Comparison of ENCODE assay signal across 1 cellular context in genomic region chr15:84653910-84654688, GRCh38.
TF ChIP-seq lines count a peak whose summit lies in the region.

WDR73 (minus strand) TSS chr15:84654283; CDS start chr15:84654274, 9 bp downstream.

TF ChIP-seq in HepG2, 621 proteins besides CTCF, POLR2A, EP300 and RAD21 (continued from another document and continues in another):
- TF ChIP-seq FOSL1 (CRISPR knock-in tag; IDR thresholded peaks at IDR 0.05; ENCODE audit: borderline replicate concordance) (no peak), ZBTB49 (CRISPR knock-in tag; IDR thresholded peaks at IDR 0.05; ENCODE audit: borderline replicate concordance) (no peak), PRMT3 (CRISPR knock-in tag; IDR thresholded peaks at IDR 0.05; ENCODE audit: borderline replicate concordance, low read depth) (no peak), TIGD3 (CRISPR knock-in tag; IDR thresholded peaks at IDR 0.05; ENCODE audit: borderline replicate concordance) (peak; percentile 71; the same call in 1 of the 2 replicates), SMC3 (IDR thresholded peaks at IDR 0.05; ENCODE audit: low read length) (no peak), PTBP1 (IDR thresholded peaks at IDR 0.05; ENCODE audit: low read depth, low read length, poor library complexity, severe bottlenecking) (no peak), BHLHE40 (IDR thresholded peaks at IDR 0.05; ENCODE audit: low read length) (no peak), ZNF296 (CRISPR knock-in tag; conservative IDR thresholded peaks at IDR 0.05) (no peak), ZNF337 (CRISPR knock-in tag; IDR thresholded peaks at IDR 0.05; ENCODE audit: borderline replicate concordance, low read depth) (no peak), PATZ1 (CRISPR knock-in tag; IDR thresholded peaks at IDR 0.05) (peak; percentile 62; the same call in 1 of the 2 replicates), NONO (IDR thresholded peaks at IDR 0.05) (no peak), NONO (CRISPR knock-in tag; conservative IDR thresholded peaks at IDR 0.05) (peak; percentile 58), ARID2 (CRISPR knock-in tag; IDR thresholded peaks at IDR 0.05; ENCODE audit: borderline replicate concordance) (no peak), NFRKB (IDR thresholded peaks at IDR 0.05) (no peak), GRHL1 (CRISPR knock-in tag; conservative IDR thresholded peaks at IDR 0.05) (no peak), ZNF562 (CRISPR knock-in tag; IDR thresholded peaks at IDR 0.05; ENCODE audit: borderline replicate concordance) (no peak), ZBTB7B (CRISPR knock-in tag; IDR thresholded peaks at IDR 0.05) (peak; percentile 29; the same call in 1 of the 2 replicates), ZNF513 (CRISPR knock-in tag; conservative IDR thresholded peaks at IDR 0.05) (no peak), ZNF891 (CRISPR knock-in tag; IDR thresholded peaks at IDR 0.05) (peak; percentile 67; the same call in 1 of the 2 replicates), ZNF281 (CRISPR knock-in tag; IDR thresholded peaks at IDR 0.05; ENCODE audit: borderline replicate concordance) (peak; percentile 12; the same call in 1 of the 2 replicates), MEF2D (CRISPR knock-in tag; IDR thresholded peaks at IDR 0.05) (peak; percentile 58; the same call in 1 of the 2 replicates), RORA (CRISPR knock-in tag; IDR thresholded peaks at IDR 0.05) (no peak), HOXA3 (CRISPR knock-in tag; IDR thresholded peaks at IDR 0.05) (peak; percentile 71), ZNF607 (CRISPR knock-in tag; IDR thresholded peaks at IDR 0.05; ENCODE audit: borderline replicate concordance) (0 out of 2 replicates have a peak, but pooled peaks have one; percentile 39), ZNF282 (IDR thresholded peaks at IDR 0.05; ENCODE audit: partially characterized antibody) (no peak), NFE2 (CRISPR knock-in tag; IDR thresholded peaks at IDR 0.05) (no peak), EED (CRISPR knock-in tag; IDR thresholded peaks at IDR 0.05) (0 out of 2 replicates have a peak, but pooled peaks have one; percentile 55), ZNF850 (CRISPR knock-in tag; conservative IDR thresholded peaks at IDR 0.05) (no peak), ZNF761 (CRISPR knock-in tag; conservative IDR thresholded peaks at IDR 0.05) (no peak), DZIP1 (CRISPR knock-in tag; IDR thresholded peaks at IDR 0.05) (no peak), THAP11 (CRISPR knock-in tag; IDR thresholded peaks at IDR 0.05) (peak; percentile 90), ATM (IDR thresholded peaks at IDR 0.05; ENCODE audit: borderline replicate concordance) (no peak), MED13 (CRISPR knock-in tag; IDR thresholded peaks at IDR 0.05) (0 out of 2 replicates have a peak, but pooled peaks have one; percentile 58), ZNF766 (CRISPR knock-in tag; IDR thresholded peaks at IDR 0.05; ENCODE audit: borderline replicate concordance) (no peak), HMG20A (CRISPR knock-in tag; IDR thresholded peaks at IDR 0.05; ENCODE audit: borderline replicate concordance) (peak; percentile 23; the same call in 1 of the 2 replicates), ZNF775 (CRISPR knock-in tag; IDR thresholded peaks at IDR 0.05; ENCODE audit: borderline replicate concordance) (no peak), NCOR1 (IDR thresholded peaks at IDR 0.05; ENCODE audit: borderline replicate concordance, low read length) (peak; percentile 26; the same call in 1 of the 2 replicates), ZNF496 (CRISPR knock-in tag; IDR thresholded peaks at IDR 0.05; ENCODE audit: insufficient replicate concordance) (no peak), AHR (CRISPR knock-in tag; IDR thresholded peaks at IDR 0.05) (no peak; the same call in 1 of the 2 replicates), KAT7 (CRISPR knock-in tag; IDR thresholded peaks at IDR 0.05; ENCODE audit: borderline replicate concordance) (no peak; the same call in 1 of the 2 replicates), SATB2 (CRISPR knock-in tag; IDR thresholded peaks at IDR 0.05) (0 out of 2 replicates have a peak, but pooled peaks have one; percentile 59), ZNF572 (CRISPR knock-in tag; IDR thresholded peaks at IDR 0.05) (no peak), GABPA (IDR thresholded peaks at IDR 0.05; ENCODE audit: low read depth, low read length) (peak; percentile 91), GABPA (CRISPR knock-in tag; IDR thresholded peaks at IDR 0.05; ENCODE audit: low read depth) (peak; percentile 97), LCORL (IDR thresholded peaks at IDR 0.05) (no peak), LCORL (CRISPR knock-in tag; IDR thresholded peaks at IDR 0.05) (no peak), ELF1 (CRISPR knock-in tag; IDR thresholded peaks at IDR 0.05) (peak; percentile 94), MED1 (CRISPR knock-in tag; IDR thresholded peaks at IDR 0.05) (peak; percentile 55; the same call in 1 of the 2 replicates), ZBTB43 (CRISPR knock-in tag; conservative IDR thresholded peaks at IDR 0.05) (peak; percentile 46; the same call in 1 of the 2 replicates), ZNF251 (CRISPR knock-in tag; IDR thresholded peaks at IDR 0.05) (no peak), ATF1 (CRISPR knock-in tag; IDR thresholded peaks at IDR 0.05) (no peak), MED8 (CRISPR knock-in tag; IDR thresholded peaks at IDR 0.05; ENCODE audit: insufficient replicate concordance) (no peak), ZNF781 (CRISPR knock-in tag; IDR thresholded peaks at IDR 0.05; ENCODE audit: borderline replicate concordance, not compliant biosample characterization) (no peak), AGO1 (IDR thresholded peaks at IDR 0.05; ENCODE audit: low read depth, low read length, poor library complexity, severe bottlenecking) (peak; percentile 89), ZNF768 (CRISPR knock-in tag; IDR thresholded peaks at IDR 0.05) (peak; percentile 17; the same call in 1 of the 2 replicates), FOSL2 (CRISPR knock-in tag; IDR thresholded peaks at IDR 0.05) (no peak), MZF1 (CRISPR knock-in tag; IDR thresholded peaks at IDR 0.05; ENCODE audit: borderline replicate concordance) (no peak), SNRNP70 (IDR thresholded peaks at IDR 0.05; ENCODE audit: low read depth, low read length) (no peak)
